ENCODE assay signal across 1 cellular context in the genomic region with DNA sequence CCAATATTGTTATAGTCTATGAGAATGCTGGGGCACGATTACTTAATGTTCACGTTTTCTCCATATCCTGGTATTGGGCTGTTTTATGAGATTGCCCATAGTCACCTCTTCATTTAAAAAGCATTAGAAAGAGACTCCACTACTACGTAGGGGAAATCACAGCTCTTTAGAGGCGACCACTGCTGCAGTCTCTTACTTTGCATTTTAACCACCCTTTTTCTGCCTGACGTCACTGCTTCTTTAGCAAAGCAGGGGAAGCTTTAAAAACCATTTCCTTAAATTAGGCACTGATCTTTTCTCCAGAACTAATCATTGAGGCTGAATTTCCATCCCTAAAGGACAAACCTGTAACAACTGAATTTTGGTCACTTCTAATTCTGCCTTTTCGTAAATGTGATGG.
TF ChIP-seq lines count a peak whose summit lies in the region.

No MANE protein-coding gene starts in this region.

TF ChIP-seq in GM12878, 131 proteins besides CTCF, POLR2A, EP300 and RAD21 (continued from another document):
- TF ChIP-seq, protein P1, sequence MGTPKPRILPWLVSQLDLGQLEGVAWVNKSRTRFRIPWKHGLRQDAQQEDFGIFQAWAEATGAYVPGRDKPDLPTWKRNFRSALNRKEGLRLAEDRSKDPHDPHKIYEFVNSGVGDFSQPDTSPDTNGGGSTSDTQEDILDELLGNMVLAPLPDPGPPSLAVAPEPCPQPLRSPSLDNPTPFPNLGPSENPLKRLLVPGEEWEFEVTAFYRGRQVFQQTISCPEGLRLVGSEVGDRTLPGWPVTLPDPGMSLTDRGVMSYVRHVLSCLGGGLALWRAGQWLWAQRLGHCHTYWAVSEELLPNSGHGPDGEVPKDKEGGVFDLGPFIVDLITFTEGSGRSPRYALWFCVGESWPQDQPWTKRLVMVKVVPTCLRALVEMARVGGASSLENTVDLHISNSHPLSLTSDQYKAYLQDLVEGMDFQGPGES (IDR thresholded peaks at IDR 0.05): no peak
- no peak for TF ChIP-seq SIX5 (IDR thresholded peaks at IDR 0.05; ENCODE audit: low read depth, low read length, severe bottlenecking)
- TF ChIP-seq, protein P2, sequence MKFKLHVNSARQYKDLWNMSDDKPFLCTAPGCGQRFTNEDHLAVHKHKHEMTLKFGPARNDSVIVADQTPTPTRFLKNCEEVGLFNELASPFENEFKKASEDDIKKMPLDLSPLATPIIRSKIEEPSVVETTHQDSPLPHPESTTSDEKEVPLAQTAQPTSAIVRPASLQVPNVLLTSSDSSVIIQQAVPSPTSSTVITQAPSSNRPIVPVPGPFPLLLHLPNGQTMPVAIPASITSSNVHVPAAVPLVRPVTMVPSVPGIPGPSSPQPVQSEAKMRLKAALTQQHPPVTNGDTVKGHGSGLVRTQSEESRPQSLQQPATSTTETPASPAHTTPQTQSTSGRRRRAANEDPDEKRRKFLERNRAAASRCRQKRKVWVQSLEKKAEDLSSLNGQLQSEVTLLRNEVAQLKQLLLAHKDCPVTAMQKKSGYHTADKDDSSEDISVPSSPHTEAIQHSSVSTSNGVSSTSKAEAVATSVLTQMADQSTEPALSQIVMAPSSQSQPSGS (IDR thresholded peaks at IDR 0.05; ENCODE audit: low read length): peak; percentile 63; the same call in 1 of the 2 replicates
- TF ChIP-seq RUNX3 (IDR thresholded peaks at IDR 0.05; ENCODE audit: low read length): peak; percentile 52; the same call in 1 of the 2 replicates
- no peak for TF ChIP-seq STAT1 (conservative IDR thresholded peaks at IDR 0.05)
- TF ChIP-seq SPI1 (IDR thresholded peaks at IDR 0.05; ENCODE audit: borderline replicate concordance, insufficient read depth, low read depth, low read length): peak; percentile 23; the same call in 1 of the 2 replicates
TF ChIP-seq in GM12878: peak in this region for 8.
